28 cellular contexts compared by ENCODE assay signal in the genomic region with DNA sequence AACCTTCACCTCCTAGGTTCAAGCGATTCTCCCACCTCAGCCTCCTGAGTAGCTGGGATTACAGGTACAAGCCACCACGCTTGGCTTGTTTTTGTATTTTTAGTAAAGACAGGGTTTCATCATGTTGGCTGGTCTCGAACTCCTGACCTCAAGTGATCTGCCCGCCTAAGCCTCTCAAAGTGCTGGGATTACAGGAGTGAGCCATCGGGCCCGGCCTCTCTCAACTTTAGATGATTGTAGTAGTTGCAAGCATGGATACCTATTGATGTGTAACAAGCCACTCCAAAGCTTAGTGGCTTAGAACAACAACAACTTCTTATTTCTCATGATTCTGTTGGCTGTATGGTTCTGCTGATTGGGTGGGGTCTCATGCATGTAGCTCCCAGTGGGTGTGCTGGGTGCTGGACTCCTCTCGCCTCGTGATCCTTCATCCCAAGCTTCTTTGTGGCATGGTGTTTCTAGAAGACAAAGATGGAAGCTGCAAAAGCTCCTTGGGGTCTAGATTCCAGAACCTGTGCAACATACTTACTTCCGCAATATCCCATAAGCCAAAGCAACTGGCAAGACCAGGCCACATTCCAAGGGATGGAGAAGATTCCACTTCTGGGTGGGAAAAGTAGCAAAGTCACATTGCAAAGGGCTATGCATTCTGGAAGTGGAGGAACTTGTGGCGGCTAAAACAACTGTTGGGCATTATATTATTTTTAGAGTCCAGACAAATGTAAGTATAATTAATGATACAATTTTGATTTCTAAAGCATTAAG. TPM values are rescaled to one million over a fixed set of nuclear protein-coding genes. Genes with fewer than 3 reads are reported as not detected.
"Had no signal": no experiment of that assay in that cellular context is flagged by ENCODE, and none has a peak within 500 bp of the region (broad histone marks: within the 10 kb centered on the region; RNA-seq: fewer than 3 reads in every experiment).

No MANE protein-coding gene starts in this region.

- H3K27me3 ChIP-seq: adrenal gland, breast epithelium had no signal

- H3K4me1 ChIP-seq: adrenal gland, breast epithelium had no signal

- H3K4me3 ChIP-seq: adrenal gland, breast epithelium, SK-N-MC had no signal

- DNase-seq: activated CD4-positive, alpha-beta memory T cell treated with anti-CD3 and anti-CD28 coated beads, Interleukin-2, amount 10 ng/mL, durations not matched to agents 7 days and 5 days; activated CD4-positive, alpha-beta T cell treated with anti-CD3 and anti-CD28 coated beads for 36 hours; activated CD4-positive, alpha-beta T cell treated with anti-CD3 and anti-CD28 coated beads, Interleukin-2, amount 50 U/mL, for 1 hour; activated CD8-positive, alpha-beta memory T cell treated with anti-CD3 and anti-CD28 coated beads, Interleukin-2, amount 50 U/mL, for 4 hours; activated naive CD4-positive, alpha-beta T cell treated with anti-CD3 and anti-CD28 coated beads, Interleukin-2, amount 50 U/mL, for 16 hours; activated naive CD8-positive, alpha-beta T cell treated with anti-CD3 and anti-CD28 coated beads, Interleukin-2, amount 10 ng/mL, durations not matched to agents 7 days and 5 days; adrenal gland; aorta; central memory CD4-positive, alpha-beta T cell; KBM-7; NCI-H1092 treated with DMSO at 0.1 percent for 48 hours; NCI-H1417 treated with DMSO at 0.1 percent for 48 hours; NCI-H1694; NCI-H2029; NCI-H2107; NCI-H2171 treated with DMSO at 0.1 percent for 48 hours; NCI-H226; NCI-H526; NCI-H774; RPMI8226; T-cell; T-helper 2 cell; T1000 had no signal

- FAIRE-seq: TTC549 had no signal

- ATAC-seq: activated CD4-positive, alpha-beta T cell treated with anti-CD3 and anti-CD28 coated beads for 36 hours; Right ventricle myocardium inferior; T-cell had no signal

- H3K36me3 ChIP-seq: adrenal gland, breast epithelium had no signal

- H3K9me3 ChIP-seq: adrenal gland, breast epithelium had no signal

- H3K27ac ChIP-seq: adrenal gland, breast epithelium, SK-N-MC had no signal

RNA-seq across cellular contexts. Expression of gene SKIDA1, which starts 37.9 kb away (rescaled TPM):
- total RNA-seq: OCI-LY7 had no signal
